In genomic region chr19:15357906-15358305, GRCh38 we compare ENCODE assay signal across 27 cellular contexts.
"Had no signal": no experiment of that assay in that cellular context is flagged by ENCODE, and none has a peak within 500 bp of the region (broad histone marks: within the 10 kb centered on the region; RNA-seq: fewer than 3 reads in every experiment).

No MANE protein-coding gene starts in this region.

- FAIRE-seq: colon, endothelial cell of umbilical vein had no signal

- H3K9me3 ChIP-seq: body of pancreas, esophagus muscularis mucosa, gastrocnemius medialis, testis, uterus had no signal

- H3K4me1 ChIP-seq: body of pancreas, gastrocnemius medialis, testis, uterus had no signal

- ATAC-seq: body of pancreas; effector memory CD8-positive, alpha-beta T cell; gastrocnemius medialis; left ventricle myocardium superior; sciatic nerve; stimulated activated naive B cell treated with anti-CD40 and anti-IgM and Interleukin-4, amounts not matched to agents 10 μg/mL and 1 μg/mL and 100 μg/mL, for 72 hours; T-helper 17 cell had no signal

- H3K4me2 ChIP-seq: smooth muscle cell had no signal

- H3K4me3 ChIP-seq: body of pancreas, cardiac muscle cell, esophagus muscularis mucosa, gastrocnemius medialis, smooth muscle cell, testis, uterus had no signal

- H3K27me3 ChIP-seq: body of pancreas, cardiac muscle cell, esophagus muscularis mucosa, gastrocnemius medialis, testis, uterus had no signal

- H3K27me3 Mint-ChIP-seq: activated CD4-positive, alpha-beta memory T cell treated with anti-CD3 and anti-CD28 coated beads, Interleukin-2, amount 10 ng/mL, durations not matched to agents 7 days and 5 days; activated naive CD8-positive, alpha-beta T cell treated with anti-CD3 and anti-CD28 coated beads, Interleukin-2, amount 10 ng/mL, durations not matched to agents 7 days and 5 days; effector memory CD8-positive, alpha-beta T cell; memory B cell; stimulated activated naive B cell treated with anti-CD40 and anti-IgM and Interleukin-4, amounts not matched to agents 10 μg/mL and 1 μg/mL and 100 μg/mL, for 72 hours; T-helper 17 cell had no signal

- H3K4me1 Mint-ChIP-seq: memory B cell, neural crest cell, T-helper 17 cell had no signal

- H3K36me3 ChIP-seq: uterus had no signal

- H3K27ac ChIP-seq: body of pancreas, cardiac muscle cell, esophagus muscularis mucosa, testis, uterus had no signal

- H3K4me3 Mint-ChIP-seq: activated CD4-positive, alpha-beta memory T cell treated with anti-CD3 and anti-CD28 coated beads, Interleukin-2, amount 10 ng/mL, durations not matched to agents 7 days and 5 days; activated naive CD8-positive, alpha-beta T cell treated with anti-CD3 and anti-CD28 coated beads, Interleukin-2, amount 10 ng/mL, durations not matched to agents 7 days and 5 days; effector memory CD8-positive, alpha-beta T cell; memory B cell; neural crest cell; stimulated activated naive B cell treated with anti-CD40 and anti-IgM and Interleukin-4, amounts not matched to agents 10 μg/mL and 1 μg/mL and 100 μg/mL, for 72 hours; T-helper 17 cell had no signal

- DNase-seq: activated CD4-positive, alpha-beta memory T cell treated with anti-CD3 and anti-CD28 coated beads, Interleukin-2, amount 10 ng/mL, durations not matched to agents 7 days and 5 days; activated CD4-positive, alpha-beta T cell treated with anti-CD3 and anti-CD28 coated beads for 48 hours; activated CD4-positive, CD25-positive, alpha-beta regulatory T cell; activated naive CD8-positive, alpha-beta T cell treated with anti-CD3 and anti-CD28 coated beads, Interleukin-2, amount 10 ng/mL, durations not matched to agents 7 days and 5 days; amygdala; body of pancreas; effector memory CD8-positive, alpha-beta T cell; gastrocnemius medialis; hippocampal formation; kidney glomerular epithelial cell; occipital lobe; posterior cingulate gyrus; stimulated activated CD4-positive, alpha-beta T cell treated with anti-CD3 and anti-CD28 coated beads, Interleukin-15, amount 100 ng/mL, for 24 hours; stimulated activated naive B cell treated with anti-CD40 and anti-IgM and Interleukin-4, amounts not matched to agents 10 μg/mL and 1 μg/mL and 100 μg/mL, for 72 hours; T-helper 17 cell; testis; trophoblast cell; uterus had no signal

- H3K9me3 Mint-ChIP-seq: activated CD4-positive, alpha-beta memory T cell treated with anti-CD3 and anti-CD28 coated beads, Interleukin-2, amount 10 ng/mL, durations not matched to agents 7 days and 5 days; activated naive CD8-positive, alpha-beta T cell treated with anti-CD3 and anti-CD28 coated beads, Interleukin-2, amount 10 ng/mL, durations not matched to agents 7 days and 5 days; effector memory CD8-positive, alpha-beta T cell; memory B cell; neural crest cell; stimulated activated naive B cell treated with anti-CD40 and anti-IgM and Interleukin-4, amounts not matched to agents 10 μg/mL and 1 μg/mL and 100 μg/mL, for 72 hours had no signal

- H3K27ac Mint-ChIP-seq: activated CD4-positive, alpha-beta memory T cell treated with anti-CD3 and anti-CD28 coated beads, Interleukin-2, amount 10 ng/mL, durations not matched to agents 7 days and 5 days; activated naive CD8-positive, alpha-beta T cell treated with anti-CD3 and anti-CD28 coated beads, Interleukin-2, amount 10 ng/mL, durations not matched to agents 7 days and 5 days; stimulated activated naive B cell treated with anti-CD40 and anti-IgM and Interleukin-4, amounts not matched to agents 10 μg/mL and 1 μg/mL and 100 μg/mL, for 72 hours had no signal
